9 cellular contexts compared by ENCODE assay signal in the genomic region with DNA sequence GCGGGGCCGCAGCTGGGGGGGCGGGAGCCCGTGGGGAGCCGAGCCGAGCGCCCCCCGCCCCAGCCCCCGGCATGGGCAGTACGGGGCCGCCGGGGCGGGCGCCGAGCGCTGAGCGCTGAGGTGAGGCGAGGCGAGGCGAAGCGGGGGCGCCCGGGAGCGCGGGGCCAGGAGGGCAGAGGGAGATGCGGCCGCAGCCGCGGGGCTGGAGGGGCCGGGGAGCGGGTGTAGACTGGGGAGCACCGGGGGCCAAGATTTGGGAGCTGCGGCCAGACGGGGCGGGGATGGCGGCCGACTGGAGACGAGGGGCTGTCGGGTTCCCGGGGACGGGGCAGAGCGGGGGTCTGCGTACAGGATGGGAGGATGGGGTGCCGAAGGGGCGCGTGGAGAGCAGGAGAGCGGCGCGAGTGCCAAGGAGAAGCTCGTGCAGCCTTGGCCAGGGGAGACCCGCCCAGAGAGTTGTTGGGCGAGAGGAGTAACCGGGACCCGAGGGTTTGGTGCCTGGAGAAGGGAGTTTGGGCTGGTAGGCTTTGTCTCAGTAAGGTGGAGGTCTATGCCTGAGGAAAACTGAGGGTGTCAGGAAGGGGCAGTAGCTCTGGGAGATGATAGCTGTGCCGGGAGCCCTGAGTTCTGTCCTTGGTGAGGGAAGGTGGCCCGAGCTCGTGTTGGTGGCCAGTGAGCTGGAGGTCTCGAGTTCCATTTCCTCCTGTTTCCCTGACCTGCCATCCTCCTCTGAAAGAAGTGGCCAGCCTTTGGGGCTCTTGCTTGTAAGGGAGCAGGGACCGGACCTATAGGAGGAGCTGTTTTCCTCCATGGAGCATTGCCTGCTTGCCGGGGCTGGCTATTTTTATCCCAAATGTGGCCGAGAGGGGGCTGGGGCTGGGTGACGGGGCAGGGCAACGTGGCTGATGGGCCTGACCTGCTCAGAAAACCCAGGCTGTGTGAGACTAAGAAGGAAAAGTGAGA. TPM values are rescaled to one million over a fixed set of nuclear protein-coding genes. Genes with fewer than 3 reads are reported as not detected.
A peak's percentile ranks its signal among the peaks of the same experiment; 100 is the strongest.
DNase-seq lines count a peak whose midpoint lies in the region; ATAC-seq, FAIRE-seq and TF ChIP-seq lines count a peak whose summit lies in the region.
"Had no signal": no experiment of that assay in that cellular context is flagged by ENCODE, and none has a peak within 500 bp of the region (broad histone marks: within the 10 kb centered on the region; RNA-seq: fewer than 3 reads in every experiment).

No MANE protein-coding gene starts in this region.

- H2BK120ac ChIP-seq in H9 (ENCODE audit: low read depth, low read length, poor library complexity, severe bottlenecking) = no peak overlapping the region

- H3K27ac Mint-ChIP-seq in Caco-2 (ENCODE audit: unreplicated experiment) = no peak overlapping the region
- peak overlapping the region; percentile 93 to 98 (median 96) for H3K27ac Mint-ChIP-seq in H9
- H3K27ac Mint-ChIP-seq in progenitor cell of endocrine pancreas = peak overlapping the region; percentile 95

- peaks cover 16% of the 10 kb centered on the region for H3K23me2 ChIP-seq in H9 (ENCODE audit: insufficient read length, low read depth, low read length, poor library complexity, severe bottlenecking)

- H3K9me1 ChIP-seq in K562 (ENCODE audit: control insufficient read depth, insufficient read depth, low read length) = no peaks in the 10 kb centered on the region

- peak; percentile 35 to 55 for TF ChIP-seq RAD21 in K562 (CRISPR knock-in tag; conservative IDR thresholded peaks at IDR 0.05 in 1 of 2, IDR thresholded peaks at IDR 0.05 in 1 of 2)

- H4K5ac ChIP-seq in H9 (ENCODE audit: insufficient read length, low read depth, low read length) = no peak overlapping the region

- H3K23ac ChIP-seq in H9 (ENCODE audit: insufficient read length, low read depth, low read length) = no peak overlapping the region

- in situ Hi-C loops in K562 (cut with MboI) = no loop called here

- BruUV-seq in Caco-2 (replicated peaks; lab: Mats Ljungman, UMichigan) (no TSS peak), K562 (replicated peaks; lab: Mats Ljungman, UMichigan) (TSS peak; percentile 37)

- H3K9me2 ChIP-seq in hepatocyte (replicated peaks; ENCODE audit: insufficient read depth) = no peaks in the 10 kb centered on the region

- no peaks in the 10 kb centered on the region for H3K79me1 ChIP-seq in H9 (ENCODE audit: insufficient read depth, low read depth, low read length, poor library complexity, severe bottlenecking)

- peaks cover 2% of the 10 kb centered on the region; the same call in 1 of the 2 replicates for H3K79me2 ChIP-seq in H9 (ENCODE audit: insufficient read depth, low read length)
- peaks cover 33% of the 10 kb centered on the region for H3K79me2 ChIP-seq in K562 (ENCODE audit: control insufficient read depth, insufficient read depth, low read length)
- peaks cover 9% of the 10 kb centered on the region for H3K79me2 ChIP-seq in hepatocyte

- no peak overlapping the region for H2BK5ac ChIP-seq in H9 (ENCODE audit: insufficient read length, low read length)

- no peak overlapping the region for H4K8ac ChIP-seq in H9 (replicated peaks; ENCODE audit: insufficient read length, low read depth, low read length)

- H4K20me1 ChIP-seq in H9 (ENCODE audit: control insufficient read depth, insufficient read depth, insufficient read length) (no peaks in the 10 kb centered on the region), K562 (replicated peaks; ENCODE audit: control insufficient read depth, insufficient read depth, low read length) (no peaks in the 10 kb centered on the region), hepatocyte (ENCODE audit: insufficient read depth, poor library complexity, severe bottlenecking) (no peaks in the 10 kb centered on the region)

- CTCF ChIA-PET in Caco-2 (lab: Charles Lee) = interaction anchor here (0.6 to 2.1 kb wide), 8 partner anchors 9 to 1817 kb away, joined by 3 to 17 read pairs (median 4); no protein-coding TSS in a partner anchor
- CTCF ChIA-PET in K562 (lab: Yijun Ruan, JAX; ENCODE audit: low intra/inter-chr PET ratio) = interaction anchor here (0.6 to 1.1 kb wide), 6 partner anchors 19 to 863 kb away, joined by 3 to 4 read pairs (median 3); partner anchors contain the start of gene IL6R

- TF ChIP-seq CTCF in Caco-2 (IDR thresholded peaks at IDR 0.05; ENCODE audit: insufficient read depth in 1 of 2, low read depth in 1 of 2, low read length in 1 of 2, severe bottlenecking in 1 of 2, unreplicated experiment in 1 of 2) (peak; percentile 25 to 54), H9 (conservative IDR thresholded peaks at IDR 0.05) (peak; percentile 76), K562 (IDR thresholded peaks at IDR 0.05 in 2 of 3, conservative IDR thresholded peaks at IDR 0.05 in 1 of 3; ENCODE audit: insufficient read depth in 2 of 3, low read depth in 1 of 3, low read length in 3 of 3) (peak; percentile 80 to 97 (median 95)), hepatocyte (IDR thresholded peaks at IDR 0.05; ENCODE audit: poor library complexity) (peak; percentile 49), progenitor cell of endocrine pancreas (IDR thresholded peaks at IDR 0.05; ENCODE audit: unreplicated experiment) (peak; percentile 66)

- H3K9ac ChIP-seq in H9 (ENCODE audit: extremely low read depth, insufficient read length, low read length) = no peak overlapping the region
- H3K9ac ChIP-seq in K562 (ENCODE audit: insufficient read depth in 1 of 2, low read depth in 2 of 2, low read length in 2 of 2) = peak overlapping the region; percentile 84 to 88

- TF ChIP-seq POLR2A in K562 (conservative IDR thresholded peaks at IDR 0.05) = peak; percentile 58

- H3K4me2 ChIP-seq in H9 (ENCODE audit: insufficient read depth, insufficient read length, low read length) (peak overlapping the region; percentile 62), K562 (ENCODE audit: insufficient read depth, low read length) (peak overlapping the region; percentile 98), hepatocyte (peak overlapping the region; percentile 86)

- DNase-seq in Caco-2 (peak in 1 of 2 experiments; percentile 63), H9 (peak; percentile 91), K562 (ENCODE audit: extremely low read depth in 1 of 4, low spot score in 3 of 4) (peak; percentile 86 to 88 (median 87)), hepatocyte (ENCODE audit: low spot score) (peak; percentile 86), progenitor cell of endocrine pancreas (ENCODE audit: low spot score, unreplicated experiment) (peak; percentile 64)

- H2AFZ ChIP-seq in H9 (ENCODE audit: low read length) (no peak overlapping the region), K562 (ENCODE audit: low read depth, low read length) (peak overlapping the region; percentile 94), hepatocyte (peak overlapping the region; percentile 44)

- peak; percentile 92 for FAIRE-seq in K562 (lab: Jason Lieb, UNC)
- FAIRE-seq: endometrium had no signal

- no peak; the same call in 1 of the 2 replicates for TF ChIP-seq EP300 in K562 (IDR thresholded peaks at IDR 0.05; ENCODE audit: low read length)

- no peak overlapping the region for H3K18ac ChIP-seq in H9 (ENCODE audit: insufficient read length, low read depth, low read length)

- H3K36me3 Mint-ChIP-seq in Caco-2 (ENCODE audit: insufficient read depth, unreplicated experiment) (no peaks in the 10 kb centered on the region), H9 (ENCODE audit: insufficient read depth in 1 of 3, low read depth in 3 of 3) (peaks cover 3 to 12% (median 11%) of the 10 kb centered on the region in 3 experiments), progenitor cell of endocrine pancreas (ENCODE audit: insufficient read depth) (no peaks in the 10 kb centered on the region)

- no peak overlapping the region for H2BK12ac ChIP-seq in H9 (ENCODE audit: insufficient read length, low read depth, low read length)

- H3K9me3 ChIP-seq in Caco-2 (no peaks in the 10 kb centered on the region), H9 (ENCODE audit: control insufficient read depth, low read depth, low read length) (no peaks in the 10 kb centered on the region), K562 (replicated peaks; ENCODE audit: control insufficient read depth, insufficient read depth, low read depth, low read length) (no peaks in the 10 kb centered on the region), hepatocyte (ENCODE audit: low read depth) (no peaks in the 10 kb centered on the region)

- POLR2A ChIA-PET in Caco-2 (lab: Charles Lee) = interaction anchor here (1.0 kb wide), 1 partner anchor 9 kb away, joined by 3 read pairs; no protein-coding TSS in a partner anchor
- POLR2A ChIA-PET in K562 (lab: Yijun Ruan, JAX) = interaction anchor here (1.3 to 1.7 kb wide), 4 partner anchors 9 to 692 kb away, joined by 3 to 8 read pairs (median 5); partner anchors contain the start of gene CHTOP

- H3T11ph ChIP-seq in H9 (ENCODE audit: low read length) = no peak overlapping the region

- H3K4me1 ChIP-seq in Caco-2 = peaks cover 14% of the 10 kb centered on the region
- peaks cover 12% of the 10 kb centered on the region; the same call in 1 of the 2 replicates for H3K4me1 ChIP-seq in H9 (ENCODE audit: insufficient read depth, low read length)
- peaks cover 29 to 62% of the 10 kb centered on the region in 2 experiments; a peak in 4 of 5 replicates for H3K4me1 ChIP-seq in K562 (replicated peaks in 1 of 2; ENCODE audit: control insufficient read depth in 2 of 2, insufficient read depth in 2 of 2, low read length in 2 of 2)
- peaks cover 18% of the 10 kb centered on the region for H3K4me1 ChIP-seq in hepatocyte (ENCODE audit: insufficient read depth)

- H4K91ac ChIP-seq in H9 (ENCODE audit: insufficient read length, low read depth, low read length) = no peak overlapping the region

- no peaks in the 10 kb centered on the region for H3K9me3 Mint-ChIP-seq in Caco-2 (ENCODE audit: unreplicated experiment)
- H3K9me3 Mint-ChIP-seq in H9 = no peaks in the 10 kb centered on the region
- no peaks in the 10 kb centered on the region for H3K9me3 Mint-ChIP-seq in progenitor cell of endocrine pancreas (ENCODE audit: low read depth)

- no peak overlapping the region for H2BK15ac ChIP-seq in H9 (ENCODE audit: low read depth, low read length)

- no peak overlapping the region for H3K56ac ChIP-seq in H9 (ENCODE audit: insufficient read length, low read depth, low read length)

- no peaks in the 10 kb centered on the region for H3K27me3 ChIP-seq in Caco-2 (replicated peaks; ENCODE audit: control insufficient read depth, insufficient read depth, low read length)
- no peaks in the 10 kb centered on the region for H3K27me3 ChIP-seq in H9 (ENCODE audit: insufficient read depth, low read length)
- no peaks in the 10 kb centered on the region for H3K27me3 ChIP-seq in K562 (ENCODE audit: control insufficient read depth in 2 of 2, insufficient read depth in 2 of 2, low read length in 2 of 2)
- no peaks in the 10 kb centered on the region for H3K27me3 ChIP-seq in hepatocyte

- H3K4me3 ChIP-seq in Caco-2 (ENCODE audit: low read depth, low read length) = peak overlapping the region; percentile 37
- H3K4me3 ChIP-seq in K562 = peak overlapping the region; percentile 78
- peak overlapping the region; percentile 27 for H3K4me3 ChIP-seq in hepatocyte

- H3K36me3 ChIP-seq in Caco-2 (ENCODE audit: control insufficient read depth, insufficient read depth, low read length) = no peaks in the 10 kb centered on the region
- peaks cover 4% of the 10 kb centered on the region; the same call in 2 of the 3 replicates for H3K36me3 ChIP-seq in K562 (ENCODE audit: control insufficient read depth, insufficient read depth, low read length)
- H3K36me3 ChIP-seq in hepatocyte (replicated peaks; ENCODE audit: insufficient read depth, low read depth) = no peaks in the 10 kb centered on the region

- no peak overlapping the region for H3K27ac ChIP-seq in H9 (ENCODE audit: insufficient read length, low read depth, low read length)
- H3K27ac ChIP-seq in K562 (ENCODE audit: extremely low read depth, low read depth, low read length) = peak overlapping the region; percentile 79
- H3K27ac ChIP-seq in hepatocyte = peak overlapping the region; percentile 84

- ATAC-seq in K562 (peak; percentile 86), GM21367 (IDR thresholded peaks at IDR 0.05; ENCODE audit: unreplicated experiment) (no peak), HG03139 (IDR thresholded peaks at IDR 0.05; ENCODE audit: unreplicated experiment) (no peak)

- H3K27me3 Mint-ChIP-seq in Caco-2 (ENCODE audit: insufficient read depth, unreplicated experiment) = no peaks in the 10 kb centered on the region
- peaks cover 16% of the 10 kb centered on the region for H3K27me3 Mint-ChIP-seq in H9 (ENCODE audit: low read depth)
- H3K27me3 Mint-ChIP-seq in progenitor cell of endocrine pancreas = peaks cover 7% of the 10 kb centered on the region

- peak overlapping the region; percentile 75; the same call in 1 of the 2 replicates for H3K14ac ChIP-seq in H9 (ENCODE audit: insufficient read depth, low read length)

- H3K4me1 Mint-ChIP-seq in Caco-2 (ENCODE audit: low read depth, unreplicated experiment) = peaks cover 27% of the 10 kb centered on the region
- H3K4me1 Mint-ChIP-seq in H9 = peaks cover 31 to 39% of the 10 kb centered on the region in 2 experiments
- peaks cover 32% of the 10 kb centered on the region for H3K4me1 Mint-ChIP-seq in progenitor cell of endocrine pancreas (ENCODE audit: low read depth)

- H3K4me3 Mint-ChIP-seq in Caco-2 (ENCODE audit: unreplicated experiment) = peak overlapping the region; percentile 67
- peak overlapping the region; percentile 93 to 98 for H3K4me3 Mint-ChIP-seq in H9
- peak overlapping the region; percentile 88 for H3K4me3 Mint-ChIP-seq in progenitor cell of endocrine pancreas (ENCODE audit: low read depth)

- no peak overlapping the region for H2AK5ac ChIP-seq in H9 (ENCODE audit: insufficient read length, low read length)

- no peak overlapping the region for H2BK20ac ChIP-seq in H9 (ENCODE audit: low read depth, low read length, poor library complexity, severe bottlenecking)

- H3K4ac ChIP-seq in H9 (ENCODE audit: low read depth, low read length) = no peak overlapping the region

- WGBS in H9 (ENCODE audit: extremely low coverage, insufficient read length, low lambda C conversion rate) = no CpG with 5 or more reads among the region's 63 CpGs
- WGBS in K562 (ENCODE audit: insufficient coverage, low coverage, missing lambda C conversion rate) = 4% methylated on average over 31 of the region's 63 CpGs
- 3% methylated on average over 26 of the region's 63 CpGs for WGBS in hepatocyte (ENCODE audit: low lambda C conversion rate, missing lambda C conversion rate)

- intact Hi-C loops in Caco-2 (cut with micrococcal nuclease; ENCODE audit: unreplicated experiment) (no loop called here), K562 (cut with micrococcal nuclease) (no loop called here)

RNA-seq across cellular contexts. Expression of gene ATP8B2, which starts 0.5 kb away (rescaled TPM):
- total RNA-seq in Caco-2 (2022) = 10.5 and 10.6 TPM in 2 replicates
- 37.6 and 38.7 TPM in 2 replicates for total RNA-seq in H9 (2021)
- 16.9 TPM for polyA plus RNA-seq in PFSK-1 (2012; ENCODE audit: insufficient read length, low read depth)
- 111 and 197 TPM in 2 replicates for total RNA-seq in K562 (2011; cell fraction: chromatin; rRNA removed; ENCODE audit: low replicate concordance)
- total RNA-seq in K562 (2011; cell fraction: nucleolus; rRNA removed) = 114 and 120 TPM in 2 replicates
- total RNA-seq in K562 (2011; cell fraction: nucleoplasm; rRNA removed) = 96.1 and 116 TPM in 2 replicates
- 33.2 and 53.4 TPM in 2 replicates for total RNA-seq in K562 (2014; rRNA removed)
- 16.0 and 16.9 TPM in 2 replicates for total RNA-seq in K562 (2014; rRNA removed; fragmentation: Illumina TruSeq; extraction: Trizol)
- total RNA-seq in K562 (2015; rRNA removed; fragmentation: Illumina TruSeq; extraction: Trizol) = 12.3 and 12.4 TPM in 2 replicates
- 28.4 and 29.8 TPM in 2 replicates for total RNA-seq in K562 (2021)
- 21.5 and 33.4 TPM in 2 replicates for polyA plus RNA-seq in K562 (2011; rRNA removed)
- polyA plus RNA-seq in K562 (2011; cell fraction: cytosol; rRNA removed) = 40.1 and 47.5 TPM in 2 replicates
- polyA plus RNA-seq in K562 (2011; cell fraction: nucleus; rRNA removed) = 95.1 and 98.0 TPM in 2 replicates
- polyA plus RNA-seq in K562 (2012) = 12.2 and 12.6 TPM in 2 replicates
- polyA plus RNA-seq in K562 (2014; fragmentation: Illumina TruSeq; extraction: Trizol) = 18.4 and 22.1 TPM in 2 replicates
- polyA plus RNA-seq in K562 (2014; fragmentation: Nextera tagmentation; extraction: Ambion mirVana) = under 1 TPM; 0.27 to 0.58 TPM
- 23.8 and 29.4 TPM in 2 replicates for polyA plus RNA-seq in K562 (2014; rRNA removed)
- 24.4 and 25.3 TPM in 2 replicates for polyA minus RNA-seq in K562 (2011; rRNA and poly(A)+ RNA removed)
- 14.8 and 19.1 TPM in 2 replicates for polyA minus RNA-seq in K562 (2011; cell fraction: cytosol; rRNA and poly(A)+ RNA removed)
- polyA minus RNA-seq in K562 (2011; cell fraction: nucleus; rRNA and poly(A)+ RNA removed) = 25.3 and 46.8 TPM in 2 replicates
- total RNA-seq in hepatocyte = 30.1 and 42.0 TPM in 2 replicates
- polyA plus RNA-seq in hepatocyte = 8.7 and 11.7 TPM in 2 replicates
- total RNA-seq in progenitor cell of endocrine pancreas = 45.9 and 47.4 TPM in 2 replicates

RNA-seq across cellular contexts. Expression of gene AQP10, which starts 5.0 kb away (rescaled TPM):
- 0.50 and 1.3 TPM in 2 replicates for total RNA-seq in Caco-2 (2022)
- total RNA-seq in H9 (2021) = not detected in 2 replicates
- not detected for polyA plus RNA-seq in PFSK-1 (2012; ENCODE audit: insufficient read length, low read depth)
- total RNA-seq in K562 (2011; cell fraction: chromatin; rRNA removed; ENCODE audit: low replicate concordance) = 12.4 and 39.7 TPM in 2 replicates
- 21.6 and 25.0 TPM in 2 replicates for total RNA-seq in K562 (2011; cell fraction: nucleolus; rRNA removed)
- total RNA-seq in K562 (2011; cell fraction: nucleoplasm; rRNA removed) = 21.3 and 24.8 TPM in 2 replicates
- 1.9 and 2.1 TPM in 2 replicates for total RNA-seq in K562 (2014; rRNA removed)
- total RNA-seq in K562 (2014; rRNA removed; fragmentation: Illumina TruSeq; extraction: Trizol) = 1.7 and 1.9 TPM in 2 replicates
- 1.3 and 1.5 TPM in 2 replicates for total RNA-seq in K562 (2015; rRNA removed; fragmentation: Illumina TruSeq; extraction: Trizol)
- 3.7 and 4.9 TPM in 2 replicates for total RNA-seq in K562 (2021)
- 9.7 and 20.6 TPM in 2 replicates for polyA plus RNA-seq in K562 (2011; rRNA removed)
- polyA plus RNA-seq in K562 (2011; cell fraction: cytosol; rRNA removed) = 16.4 and 28.3 TPM in 2 replicates
- 46.5 and 76.2 TPM in 2 replicates for polyA plus RNA-seq in K562 (2011; cell fraction: nucleus; rRNA removed)
- 6.3 and 8.5 TPM in 2 replicates for polyA plus RNA-seq in K562 (2012)
- 5.6 and 7.4 TPM in 2 replicates for polyA plus RNA-seq in K562 (2014; fragmentation: Illumina TruSeq; extraction: Trizol)
- polyA plus RNA-seq in K562 (2014; fragmentation: Nextera tagmentation; extraction: Ambion mirVana) = under 1 TPM; 0.37 to 0.56 TPM
- polyA plus RNA-seq in K562 (2014; rRNA removed) = 4.5 and 5.0 TPM in 2 replicates
- polyA minus RNA-seq in K562 (2011; rRNA and poly(A)+ RNA removed) = 4.2 and 5.3 TPM in 2 replicates
- polyA minus RNA-seq in K562 (2011; cell fraction: cytosol; rRNA and poly(A)+ RNA removed) = 2.0 and 5.8 TPM in 2 replicates
- 6.1 and 21.7 TPM in 2 replicates for polyA minus RNA-seq in K562 (2011; cell fraction: nucleus; rRNA and poly(A)+ RNA removed)
- total RNA-seq in hepatocyte = 0.96 and 2.0 TPM in 2 replicates
- polyA plus RNA-seq in hepatocyte = 3.0 and 3.6 TPM in 2 replicates
- 0.64 and 0.96 TPM in 2 replicates for total RNA-seq in progenitor cell of endocrine pancreas

RNA-seq across cellular contexts. Expression of gene HAX1, which starts 53.4 kb away (rescaled TPM):
- total RNA-seq in Caco-2 (2022) (135 and 138 TPM in 2 replicates), H9 (2021) (79.8 and 80.4 TPM in 2 replicates), K562 (2014; rRNA removed) (182 and 218 TPM in 2 replicates), K562 (2014; rRNA removed; fragmentation: Illumina TruSeq; extraction: Trizol) (194 and 200 TPM in 2 replicates), K562 (2015; rRNA removed; fragmentation: Illumina TruSeq; extraction: Trizol) (167 and 172 TPM in 2 replicates), K562 (2021) (140 and 143 TPM in 2 replicates), hepatocyte (80.0 and 86.9 TPM in 2 replicates), progenitor cell of endocrine pancreas (51.0 and 52.3 TPM in 2 replicates)
- 206 TPM for polyA plus RNA-seq in PFSK-1 (2012; ENCODE audit: insufficient read length, low read depth)
- 73.9 and 115 TPM in 2 replicates for total RNA-seq in K562 (2011; cell fraction: chromatin; rRNA removed; ENCODE audit: low replicate concordance)
- total RNA-seq in K562 (2011; cell fraction: nucleolus; rRNA removed) = 87.5 and 93.4 TPM in 2 replicates
- 74.8 and 85.6 TPM in 2 replicates for total RNA-seq in K562 (2011; cell fraction: nucleoplasm; rRNA removed)
- polyA plus RNA-seq in K562 (2011; rRNA removed) (239 and 276 TPM in 2 replicates), K562 (2014; fragmentation: Illumina TruSeq; extraction: Trizol) (200 and 240 TPM in 2 replicates), K562 (2014; fragmentation: Nextera tagmentation; extraction: Ambion mirVana) (100 to 1,000 TPM; 447 to 492 TPM), K562 (2014; rRNA removed) (234 and 245 TPM in 2 replicates), hepatocyte (95.1 and 104 TPM in 2 replicates)
- 257 and 270 TPM in 2 replicates for polyA plus RNA-seq in K562 (2011; cell fraction: cytosol; rRNA removed)
- 237 and 330 TPM in 2 replicates for polyA plus RNA-seq in K562 (2011; cell fraction: nucleus; rRNA removed)
- 159 and 456 TPM in 2 replicates for polyA plus RNA-seq in K562 (2012)
- 100 and 110 TPM in 2 replicates for polyA minus RNA-seq in K562 (2011; rRNA and poly(A)+ RNA removed)
- polyA minus RNA-seq in K562 (2011; cell fraction: cytosol; rRNA and poly(A)+ RNA removed) = 55.1 and 55.3 TPM in 2 replicates
- polyA minus RNA-seq in K562 (2011; cell fraction: nucleus; rRNA and poly(A)+ RNA removed) = 26.4 and 58.1 TPM in 2 replicates

Comparison
In these comparisons a context has a peak if more than half of its experiments do, and no peak if none do; other contexts are left out.
1. H3K4me3 ChIP-seq: peak in every context shown above with its lines; median percentile 78 in K562; 37 in Caco-2; 27 in hepatocyte.
2. CTCF ChIP-seq: peak in every context shown above with its lines; median percentile 95 in K562; 76 in H9; 66 in progenitor cell of endocrine pancreas; 49 in hepatocyte; 40 in Caco-2.